ENCODE assay signal across 20 cellular contexts in the genomic region with DNA sequence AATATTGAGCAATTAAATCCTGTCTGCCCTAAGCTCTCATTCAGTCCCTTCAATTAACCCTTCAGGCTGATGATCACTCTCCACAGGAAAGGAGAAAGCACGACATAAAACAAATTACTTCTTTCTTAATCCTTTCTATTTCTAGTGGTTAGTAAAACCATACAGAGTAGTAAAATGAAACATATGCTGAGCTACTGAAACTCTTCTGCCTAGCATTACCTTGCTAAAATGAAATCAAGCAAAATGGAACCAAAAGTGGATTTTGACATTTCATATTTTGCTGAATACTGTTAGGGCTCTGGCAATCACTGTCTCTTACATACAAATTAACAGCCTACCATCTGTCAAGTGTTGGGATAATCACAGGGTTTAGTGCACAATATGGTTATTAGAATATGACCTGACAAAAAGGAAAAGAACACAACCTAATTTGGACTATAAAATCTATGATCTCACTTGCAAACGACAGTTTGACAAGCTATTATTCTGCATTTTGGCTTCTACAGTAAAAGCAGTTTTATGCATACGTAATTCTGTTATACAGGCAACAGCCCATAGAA.
A peak's percentile ranks its signal among the peaks of the same experiment; 100 is the strongest.
DNase-seq lines count a peak whose midpoint lies in the region; ATAC-seq and TF ChIP-seq lines count a peak whose summit lies in the region.
"Had no signal": no experiment of that assay in that cellular context is flagged by ENCODE, and none has a peak within 500 bp of the region (broad histone marks: within the 10 kb centered on the region; RNA-seq: fewer than 3 reads in every experiment).

No MANE protein-coding gene starts in this region.

- TF ChIP-seq CTCF in WERI-Rb-1 (IDR thresholded peaks at IDR 0.05; ENCODE audit: low read depth, low read length) = no peak

- H3K36me3 ChIP-seq in WERI-Rb-1 = no peaks in the 10 kb centered on the region
- H3K36me3 ChIP-seq: cardiac muscle cell had no signal

- peak overlapping the region; percentile 37; the same call in 1 of the 2 replicates for H3K27ac ChIP-seq in WERI-Rb-1
- H3K27ac ChIP-seq: cardiac muscle cell, epithelial cell of prostate, SK-N-MC had no signal

- H3K9me3 ChIP-seq in WERI-Rb-1 (ENCODE audit: severe bottlenecking) = no peaks in the 10 kb centered on the region

- no peaks in the 10 kb centered on the region for H3K27me3 ChIP-seq in WERI-Rb-1 (ENCODE audit: insufficient read depth, low read depth, severe bottlenecking)
- H3K27me3 ChIP-seq: cardiac muscle cell had no signal

- peak; percentile 84 for ATAC-seq in GM18498 (IDR thresholded peaks at IDR 0.05; ENCODE audit: unreplicated experiment)
- peak; percentile 69 for ATAC-seq in GM21717 (IDR thresholded peaks at IDR 0.05; ENCODE audit: unreplicated experiment)
- no peak for ATAC-seq in HG03108 (IDR thresholded peaks at IDR 0.05; ENCODE audit: unreplicated experiment)
- ATAC-seq in HG02884 (IDR thresholded peaks at IDR 0.05; ENCODE audit: unreplicated experiment) = no peak
- ATAC-seq: activated CD4-positive, CD25-positive, alpha-beta regulatory T cell treated with anti-CD3 and anti-CD28 coated beads, Interleukin-2, amount 50 U/mL, for 24 hours; GM12878; stimulated activated memory B cell treated with anti-CD40 and anti-IgM and Interleukin-4, amounts not matched to agents 10 μg/mL and 1 μg/mL and 100 μg/mL, for 72 hours had no signal

- H3K4me3 ChIP-seq in WERI-Rb-1 (ENCODE audit: low read depth, low read length) = no peak overlapping the region
- H3K4me3 ChIP-seq: cardiac muscle cell, GM12878, SK-N-MC had no signal

- DNase-seq in NCI-H2081 treated with DMSO at 0.1 percent for 48 hours (lab: John Stamatoyannopoulos, UW) (peak; percentile 33), WERI-Rb-1 (no peak), AML-193 (lab: John Stamatoyannopoulos, UW) (no peak)
- DNase-seq: activated naive CD4-positive, alpha-beta T cell treated with anti-CD3 and anti-CD28 coated beads, Interleukin-2, amount 10 ng/mL, durations not matched to agents 7 days and 5 days; activated T-cell treated with anti-CD3 and anti-CD28 coated beads, Interleukin-2, amount 50 U/mL, for 24 hours; CD4-positive, CD25-positive, alpha-beta regulatory T cell; DMS53; KBM-7; MV-4-11; stimulated activated CD4-positive, alpha-beta T cell treated with anti-CD3 and anti-CD28 coated beads, Interleukin-1b, Interleukin-23, amount 100 ng/mL, for 48 hours had no signal

Comparison
In these comparisons a context has a peak if more than half of its experiments do, and no peak if none do; other contexts are left out.
1. ATAC-seq: peak in GM18498 (single experiment) and GM21717 (single experiment); none in HG03108 (single experiment) and HG02884 (single experiment).